Comparison of ENCODE assay signal across 17 cellular contexts in the genomic region with DNA sequence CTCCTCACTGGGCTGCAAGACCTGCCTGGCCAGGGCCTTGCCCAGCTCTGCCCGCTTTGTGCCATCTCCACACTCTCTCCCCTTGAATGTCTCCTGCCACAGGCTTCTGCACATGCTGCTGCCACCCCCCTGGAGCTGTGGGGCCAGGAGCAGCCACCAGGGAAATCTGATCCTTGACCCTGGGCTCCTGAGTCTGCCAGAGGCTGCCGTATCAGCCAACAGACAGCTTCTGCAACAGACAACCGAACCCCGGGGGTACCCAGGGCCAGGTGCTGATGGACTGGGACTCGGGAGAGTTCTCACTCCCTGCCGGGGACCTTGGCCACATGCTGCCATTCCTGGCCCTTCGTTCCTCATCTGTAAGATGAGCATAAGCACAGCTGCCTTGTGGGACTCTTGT. TPM values are rescaled to one million over a fixed set of nuclear protein-coding genes. Genes with fewer than 3 reads are reported as not detected.
DNase-seq lines count a peak whose midpoint lies in the region; ATAC-seq, FAIRE-seq and TF ChIP-seq lines count a peak whose summit lies in the region.
"Had no signal": no experiment of that assay in that cellular context is flagged by ENCODE, and none has a peak within 500 bp of the region (broad histone marks: within the 10 kb centered on the region; RNA-seq: fewer than 3 reads in every experiment).

No MANE protein-coding gene starts in this region.

- peaks cover 3 to 44% (median 30%) of the 10 kb centered on the region in 12 donors for H3K4me1 ChIP-seq in heart left ventricle
- peaks cover 4% of the 10 kb centered on the region for H3K4me1 ChIP-seq in osteoblast (ENCODE audit: insufficient read depth, low read length)
- H3K4me1 ChIP-seq in upper lobe of right lung = peaks cover 17% of the 10 kb centered on the region
- H3K4me1 ChIP-seq in lower lobe of right lung = peaks cover 20% of the 10 kb centered on the region

- H3K27me3 ChIP-seq in heart left ventricle = no peaks in the 10 kb centered on the region
- peaks cover 30% of the 10 kb centered on the region for H3K27me3 ChIP-seq in osteoblast (ENCODE audit: insufficient read depth, low read length)
- no peaks in the 10 kb centered on the region for H3K27me3 ChIP-seq in upper lobe of right lung
- no peaks in the 10 kb centered on the region for H3K27me3 ChIP-seq in lower lobe of right lung (ENCODE audit: low read depth)

- H3K9me3 ChIP-seq in heart left ventricle (no peaks in the 10 kb centered on the region), osteoblast (ENCODE audit: low read depth, low read length) (no peaks in the 10 kb centered on the region), upper lobe of right lung (no peaks in the 10 kb centered on the region), lower lobe of right lung (no peaks in the 10 kb centered on the region)

- peaks cover 12% of the 10 kb centered on the region for H3K4me1 Mint-ChIP-seq in activated CD4-positive, alpha-beta memory T cell treated with anti-CD3 and anti-CD28 coated beads for 36 hours (ENCODE audit: low read depth)

- CTCF ChIA-PET in activated CD4-positive, alpha-beta memory T cell treated with anti-CD3 and anti-CD28 coated beads for 36 hours (lab: Charles Lee) = interaction anchor here (0.5 to 2.4 kb wide), 2 partner anchors 141 to 416 kb away, joined by 3 to 8 read pairs; no protein-coding TSS in a partner anchor

- DNase-seq in heart left ventricle (no peak), left ventricle myocardium superior (no peak), epidermal melanocyte (ENCODE audit: insufficient read length, low spot score) (peak; percentile 7), osteoblast (ENCODE audit: insufficient read length, low spot score, missing footprints) (peak; percentile 72), upper lobe of right lung (peak; percentile 58), urothelium cell line (ENCODE audit: low spot score) (no peak), lower lobe of right lung (no peak)
- no peak for DNase-seq in activated CD4-positive, alpha-beta memory T cell treated with anti-CD3 and anti-CD28 coated beads for 36 hours
- DNase-seq: COR-L47, GM23248, NCI-H1092, NCI-H146, NCI-H2081, NCI-H510A treated with DMSO at 0.1 percent for 48 hours, NCI-H82 had no signal

- peaks cover 4% of the 10 kb centered on the region for H3K79me2 ChIP-seq in osteoblast (ENCODE audit: insufficient read depth, low read length)

- TF ChIP-seq CTCF in heart left ventricle (IDR thresholded peaks at IDR 0.05) (no peak), osteoblast (IDR thresholded peaks at IDR 0.05; ENCODE audit: extremely low read depth, low read depth, low read length) (no peak), upper lobe of right lung (IDR thresholded peaks at IDR 0.05) (no peak), lower lobe of right lung (IDR thresholded peaks at IDR 0.05) (no peak)

- ATAC-seq in heart left ventricle = no peak
- no peak for ATAC-seq in left ventricle myocardium superior
- no peak for ATAC-seq in upper lobe of right lung
- ATAC-seq in lower lobe of right lung = no peak

- no peak overlapping the region for H3K4me2 ChIP-seq in osteoblast (ENCODE audit: insufficient read depth, low read length)

- H3K4me3 ChIP-seq in heart left ventricle (no peak overlapping the region), osteoblast (ENCODE audit: insufficient read depth, low read length) (no peak overlapping the region), upper lobe of right lung (no peak overlapping the region), lower lobe of right lung (no peak overlapping the region)
- H3K4me3 ChIP-seq: GM23248 had no signal

- WGBS in heart left ventricle, 4 donors = 51 to 57% (median 52%) methylated on average over 7 of the region's 7 CpGs

- H2AFZ ChIP-seq in osteoblast (ENCODE audit: low read length) = no peak overlapping the region
- H2AFZ ChIP-seq: GM23248 had no signal

- FAIRE-seq in urothelium cell line (lab: Jason Lieb, UNC) = no peak
- FAIRE-seq: GM12892 had no signal

- no peaks in the 10 kb centered on the region for H3K36me3 ChIP-seq in heart left ventricle
- H3K36me3 ChIP-seq in osteoblast (ENCODE audit: insufficient read depth, low read length) = no peaks in the 10 kb centered on the region
- H3K36me3 ChIP-seq in upper lobe of right lung = no peaks in the 10 kb centered on the region
- no peaks in the 10 kb centered on the region for H3K36me3 ChIP-seq in lower lobe of right lung

- no peak for TF ChIP-seq POLR2A in heart left ventricle (IDR thresholded peaks at IDR 0.05)

- no peak overlapping the region for H3K27ac Mint-ChIP-seq in activated CD4-positive, alpha-beta memory T cell treated with anti-CD3 and anti-CD28 coated beads for 36 hours

- H3K27ac ChIP-seq in heart left ventricle (peak overlapping the region in 8 of 12 donors; percentile 80 to 100 (median 96)), osteoblast (ENCODE audit: low read depth, low read length) (no peak overlapping the region), upper lobe of right lung (no peak overlapping the region), lower lobe of right lung (no peak overlapping the region)
- H3K27ac ChIP-seq: C4-2B, GM23248 had no signal

- H3K36me3 Mint-ChIP-seq in activated CD4-positive, alpha-beta memory T cell treated with anti-CD3 and anti-CD28 coated beads for 36 hours = no peaks in the 10 kb centered on the region

- peaks cover 6% of the 10 kb centered on the region for H4K20me1 ChIP-seq in osteoblast (ENCODE audit: insufficient read depth, low read length)

- no peak overlapping the region for H3K4me3 Mint-ChIP-seq in activated CD4-positive, alpha-beta memory T cell treated with anti-CD3 and anti-CD28 coated beads for 36 hours

- H3K27me3 Mint-ChIP-seq in activated CD4-positive, alpha-beta memory T cell treated with anti-CD3 and anti-CD28 coated beads for 36 hours = peaks cover 6% of the 10 kb centered on the region

- intact Hi-C loops in heart left ventricle (cut with DNase I) = loop anchor here in 3 of 10 donors (5.0 to 10.0 kb wide), 3 partner anchors 95 to 155 kb away; a partner anchor contains a TSS
- intact Hi-C loops in left ventricle myocardium superior (cut with micrococcal nuclease) = loop anchor here (10.0 kb wide), 1 partner anchor 98 kb away; no protein-coding TSS in a partner anchor
- intact Hi-C loops in upper lobe of right lung (cut with DNase I) = no loop called here
- intact Hi-C loops in activated CD4-positive, alpha-beta memory T cell treated with anti-CD3 and anti-CD28 coated beads for 36 hours (cut with micrococcal nuclease) = loop anchor here (5.0 kb wide), 1 partner anchor 150 kb away; a partner anchor contains a TSS
- intact Hi-C loops in lower lobe of right lung (cut with DNase I) = no loop called here

- POLR2A ChIA-PET in activated CD4-positive, alpha-beta memory T cell treated with anti-CD3 and anti-CD28 coated beads for 36 hours (lab: Charles Lee) = no interaction called here

- H3K9me3 Mint-ChIP-seq in activated CD4-positive, alpha-beta memory T cell treated with anti-CD3 and anti-CD28 coated beads for 36 hours = no peaks in the 10 kb centered on the region

RNA-seq across cellular contexts. Expression of a gene that starts 3.3 kb away (rescaled TPM):
- total RNA-seq in heart left ventricle (10 to 100 TPM; 51.0 to 96.4 (median 83.6) TPM), left ventricle myocardium superior (78.9 TPM), osteoblast (21.8 and 22.1 TPM in 2 replicates), upper lobe of right lung (18.4 TPM), lower lobe of right lung (20.5 TPM)
- 10 to 100 TPM; 21.1 to 60.9 TPM for polyA plus RNA-seq in heart left ventricle
- total RNA-seq in activated CD4-positive, alpha-beta memory T cell treated with anti-CD3 and anti-CD28 coated beads for 36 hours = 10 to 100 TPM; 11.1 to 13.3 TPM

Comparison
In these comparisons a context has a peak if more than half of its experiments do, and no peak if none do; other contexts are left out.
1. DNase-seq: peak in epidermal melanocyte (single experiment), osteoblast (single experiment) and upper lobe of right lung (single experiment); none in heart left ventricle (0 of 5), left ventricle myocardium superior (single experiment), activated CD4-positive, alpha-beta memory T cell treated with anti-CD3 and anti-CD28 coated beads for 36 hours (single experiment), urothelium cell line (single experiment) and lower lobe of right lung (single experiment).
2. H3K27ac ChIP-seq: peak in heart left ventricle (8 of 12); none in osteoblast (single experiment), upper lobe of right lung (single experiment) and lower lobe of right lung (single experiment).
3. intact Hi-C loops: an anchor here in left ventricle myocardium superior (10.0 kb wide) and activated CD4-positive, alpha-beta memory T cell treated with anti-CD3 and anti-CD28 coated beads for 36 hours (5.0 kb wide); none called in upper lobe of right lung and lower lobe of right lung.